8 cellular contexts compared by ENCODE assay signal in genomic region chr1:24413350-24414163, GRCh38. TPM values are rescaled to one million over a fixed set of nuclear protein-coding genes. Genes with fewer than 3 reads are reported as not detected.
DNase-seq lines count a peak whose midpoint lies in the region; ATAC-seq and TF ChIP-seq lines count a peak whose summit lies in the region.

TSS of gene STPG1 (minus strand) at chr1:24413782. CDS start at chr1:24401388, 12,394 bp downstream.

- ATAC-seq in GM18511 (IDR thresholded peaks at IDR 0.05; ENCODE audit: unreplicated experiment): no peak

- TF ChIP-seq EP300 in SK-N-SH (IDR thresholded peaks at IDR 0.05; ENCODE audit: borderline replicate concordance in 1 of 2, low read depth in 1 of 2, low read length in 1 of 2): no peak

- WGBS in SK-N-SH (ENCODE audit: low lambda C conversion rate): 17% methylated on average over 20 of the region's 48 CpGs

- no peaks in the 10 kb centered on the region for H3K9me2 ChIP-seq in SK-N-SH

- peak within 1 kb of the TSS; percentile 93 for H3K4me2 ChIP-seq in SK-N-SH

- TF ChIP-seq CTCF in GM10266 (IDR thresholded peaks at IDR 0.05; ENCODE audit: control insufficient read depth, insufficient read depth, low read depth, missing control alignments) (no peak), SK-N-SH (IDR thresholded peaks at IDR 0.05) (no peak)

- H3K4me1 ChIP-seq in SK-N-SH (ENCODE audit: control insufficient read depth in 1 of 2, insufficient read depth in 2 of 2, low read depth in 1 of 2, low read length in 1 of 2): peaks cover 17 to 30% of the 10 kb centered on the region in 2 experiments
- H3K4me1 ChIP-seq in neuron (ENCODE audit: insufficient read depth, low read length): peaks cover 11% of the 10 kb centered on the region
- H3K4me1 ChIP-seq in subcutaneous abdominal adipose tissue (ENCODE audit: control insufficient read depth in 5 of 5, insufficient read depth in 5 of 5, low read length in 5 of 5): peaks cover 4 to 35% (median 32%) of the 10 kb centered on the region in 5 donors

- no peaks in the 10 kb centered on the region for H4K20me1 ChIP-seq in SK-N-SH (ENCODE audit: insufficient read depth)

- peak within 1 kb of the TSS; percentile 92 for H2AFZ ChIP-seq in SK-N-SH (ENCODE audit: low read depth)
- peak within 1 kb of the TSS; percentile 81 for H2AFZ ChIP-seq in neuron (ENCODE audit: low read depth, low read length)

- H3K36me3 ChIP-seq in SK-N-SH (replicated peaks in 1 of 2; ENCODE audit: control insufficient read depth in 1 of 2, insufficient read depth in 2 of 2, low read length in 1 of 2) (peaks cover 0 to 2% of the 10 kb centered on the region in 2 experiments), neuron (ENCODE audit: insufficient read depth, low read length) (no peaks in the 10 kb centered on the region), subcutaneous abdominal adipose tissue (ENCODE audit: control insufficient read depth in 5 of 5, insufficient read depth in 5 of 5, low read length in 5 of 5) (no peaks in the 10 kb centered on the region)

- H3K9me3 ChIP-seq in SK-N-SH (no peaks in the 10 kb centered on the region), neuron (ENCODE audit: low read length) (no peaks in the 10 kb centered on the region), subcutaneous abdominal adipose tissue (ENCODE audit: control insufficient read depth in 5 of 5, low read length in 5 of 5) (no peaks in the 10 kb centered on the region)

- H3K79me2 ChIP-seq in SK-N-SH (ENCODE audit: insufficient read depth): peaks cover 45% of the 10 kb centered on the region; the same call in 1 of the 2 replicates

- CTCF ChIA-PET in SK-N-SH (lab: Yijun Ruan, JAX): interaction anchor here (0.6 to 5.6 kb wide), 11 partner anchors 9 to 422 kb away, joined by 3 to 39 read pairs (median 7); no protein-coding TSS in a partner anchor

- POLR2A ChIA-PET in SK-N-SH (lab: Yijun Ruan, JAX): interaction anchor here (0.6 kb wide), 1 partner anchor 214 kb away, joined by 4 read pairs; no protein-coding TSS in a partner anchor

- H3K4me3 ChIP-seq in SK-N-SH (ENCODE audit: low read depth in 2 of 2, low read length in 1 of 2) (peak within 1 kb of the TSS; percentile 79 to 88), neuron (ENCODE audit: low read length) (peak within 1 kb of the TSS; percentile 50), subcutaneous abdominal adipose tissue (ENCODE audit: low read depth in 1 of 5, low read length in 5 of 5) (peak within 1 kb of the TSS; percentile 73 to 87 (median 82))

- DNase-seq in GM10266 (ENCODE audit: extremely low spot score) (peak; percentile 89), M059J (ENCODE audit: low read depth) (peak; percentile 86), SK-N-SH (peak; percentile 94), germinal center (ENCODE audit: low spot score) (peak; percentile 98)
- peak; percentile 68 for DNase-seq in activated naive CD4-positive, alpha-beta T cell treated with anti-CD3 and anti-CD28 coated beads, Interleukin-2, amount 50 U/mL, for 16 hours

- no peak for TF ChIP-seq RAD21 in SK-N-SH (IDR thresholded peaks at IDR 0.05; ENCODE audit: low read length)

- H3F3A ChIP-seq in SK-N-SH (replicated peaks; ENCODE audit: insufficient read depth): peaks cover 31% of the 10 kb centered on the region

- H3K27ac ChIP-seq in SK-N-SH (ENCODE audit: low read depth in 2 of 2, low read length in 1 of 2) (peak within 1 kb of the TSS; percentile 43 to 54; a peak in 3 of 4 replicates), subcutaneous abdominal adipose tissue (ENCODE audit: low read depth, low read length) (peak within 1 kb of the TSS; percentile 60)

- H3K27me3 ChIP-seq in SK-N-SH (ENCODE audit: insufficient read depth): no peaks in the 10 kb centered on the region
- H3K27me3 ChIP-seq in neuron (ENCODE audit: insufficient read depth, low read length): peaks cover 13% of the 10 kb centered on the region
- H3K27me3 ChIP-seq in subcutaneous abdominal adipose tissue (ENCODE audit: control insufficient read depth in 5 of 5, insufficient read depth in 4 of 5, low read length in 5 of 5): no peaks in the 10 kb centered on the region

- peak within 1 kb of the TSS; percentile 87 for H3K9ac ChIP-seq in SK-N-SH
- peak within 1 kb of the TSS; percentile 56 to 94 (median 86) for H3K9ac ChIP-seq in subcutaneous abdominal adipose tissue (ENCODE audit: low read length in 5 of 5)

TF ChIP-seq in SK-N-SH, 30 proteins besides CTCF, POLR2A, EP300 and RAD21:
- TF ChIP-seq MEF2A (IDR thresholded peaks at IDR 0.05; ENCODE audit: borderline replicate concordance, low read depth) (no peak), GABPA (IDR thresholded peaks at IDR 0.05; ENCODE audit: low read depth) (peak; percentile 54), RFX5 (IDR thresholded peaks at IDR 0.05; ENCODE audit: low read length) (peak; percentile 66; the same call in 1 of the 2 replicates), POLR2AphosphoS5 (IDR thresholded peaks at IDR 0.05; ENCODE audit: low read depth, low read length) (peak; percentile 19; the same call in 1 of the 2 replicates), TAF1 (IDR thresholded peaks at IDR 0.05; ENCODE audit: borderline replicate concordance, low read depth, low read length) (no peak), ELF1 (IDR thresholded peaks at IDR 0.05) (0 out of 2 replicates have a peak, but pooled peaks have one; percentile 9), MAX (IDR thresholded peaks at IDR 0.05; ENCODE audit: low read depth) (no peak; the same call in 1 of the 2 replicates), REST (IDR thresholded peaks at IDR 0.05; ENCODE audit: low read depth, low read length) (no peak), CHD2 (IDR thresholded peaks at IDR 0.05; ENCODE audit: low read length, partially characterized antibody) (peak; percentile 88), ZBTB33 (IDR thresholded peaks at IDR 0.05; ENCODE audit: borderline replicate concordance, low read depth) (no peak), SIN3A (IDR thresholded peaks at IDR 0.05; ENCODE audit: borderline replicate concordance, low read depth, low read length) (peak; percentile 45; the same call in 1 of the 2 replicates), YY1 (IDR thresholded peaks at IDR 0.05; ENCODE audit: low read depth) (0 out of 2 replicates have a peak, but pooled peaks have one; percentile 35)
- TF ChIP-seq, protein P1, sequence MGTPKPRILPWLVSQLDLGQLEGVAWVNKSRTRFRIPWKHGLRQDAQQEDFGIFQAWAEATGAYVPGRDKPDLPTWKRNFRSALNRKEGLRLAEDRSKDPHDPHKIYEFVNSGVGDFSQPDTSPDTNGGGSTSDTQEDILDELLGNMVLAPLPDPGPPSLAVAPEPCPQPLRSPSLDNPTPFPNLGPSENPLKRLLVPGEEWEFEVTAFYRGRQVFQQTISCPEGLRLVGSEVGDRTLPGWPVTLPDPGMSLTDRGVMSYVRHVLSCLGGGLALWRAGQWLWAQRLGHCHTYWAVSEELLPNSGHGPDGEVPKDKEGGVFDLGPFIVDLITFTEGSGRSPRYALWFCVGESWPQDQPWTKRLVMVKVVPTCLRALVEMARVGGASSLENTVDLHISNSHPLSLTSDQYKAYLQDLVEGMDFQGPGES (IDR thresholded peaks at IDR 0.05; ENCODE audit: low read depth, low read length): peak; percentile 42

RNA-seq across cellular contexts. Expression of gene STPG1, which starts in this region (rescaled TPM):
- total RNA-seq in M059J (2014; rRNA removed; shearing (Covaris generic)): 3.7 and 8.3 TPM in 2 replicates
- 8.6 and 8.7 TPM in 2 replicates for polyA plus RNA-seq in SK-N-SH (2012; rRNA removed)
- polyA plus RNA-seq in SK-N-SH (2012; cell fraction: cytosol; rRNA removed): 6.7 and 8.0 TPM in 2 replicates
- 8.3 and 8.9 TPM in 2 replicates for polyA plus RNA-seq in SK-N-SH (2012; cell fraction: nucleus; rRNA removed)
